9 cellular contexts compared by ENCODE assay signal in genomic region chr10:97701438-97702064, GRCh38. TPM values are rescaled to one million over a fixed set of nuclear protein-coding genes. Genes with fewer than 3 reads are reported as not detected.
DNase-seq lines count a peak whose midpoint lies in the region; ATAC-seq and TF ChIP-seq lines count a peak whose summit lies in the region.
"Had no signal": no experiment of that assay in that cellular context is flagged by ENCODE, and none has a peak within 500 bp of the region (broad histone marks: within the 10 kb centered on the region; RNA-seq: fewer than 3 reads in every experiment).

No MANE protein-coding gene starts in this region.

- H3K4me3 Mint-ChIP-seq in CD14-positive monocyte = no peak overlapping the region
- no peak overlapping the region for H3K4me3 Mint-ChIP-seq in activated naive CD8-positive, alpha-beta T cell treated with anti-CD3 and anti-CD28 coated beads, Interleukin-2, amount 50 U/mL, for 24 hours

- H3K4me1 Mint-ChIP-seq in CD14-positive monocyte = peaks cover 7% of the 10 kb centered on the region
- H3K4me1 Mint-ChIP-seq in activated naive CD8-positive, alpha-beta T cell treated with anti-CD3 and anti-CD28 coated beads, Interleukin-2, amount 50 U/mL, for 24 hours = no peaks in the 10 kb centered on the region

- peak; percentile 71 for ATAC-seq in GM18517 (IDR thresholded peaks at IDR 0.05; ENCODE audit: unreplicated experiment)
- ATAC-seq in activated naive CD8-positive, alpha-beta T cell treated with anti-CD3 and anti-CD28 coated beads, Interleukin-2, amount 50 U/mL, for 24 hours = peak; percentile 82
- no peak for ATAC-seq in GM18861 (IDR thresholded peaks at IDR 0.05; ENCODE audit: unreplicated experiment)

- H3K4me3 ChIP-seq in cardiac muscle cell (no peak overlapping the region), prostate gland (no peak overlapping the region)
- H3K4me3 ChIP-seq: SJSA1 had no signal

- 37% methylated on average over 11 of the region's 11 CpGs for WGBS in prostate gland

- H3K27ac ChIP-seq in cardiac muscle cell (no peak overlapping the region), prostate gland (no peak overlapping the region)
- H3K27ac ChIP-seq: SJSA1 had no signal

- H3K27ac Mint-ChIP-seq in CD14-positive monocyte = peak overlapping the region in 1 of 7 donors; percentile 35
- no peak overlapping the region for H3K27ac Mint-ChIP-seq in activated naive CD8-positive, alpha-beta T cell treated with anti-CD3 and anti-CD28 coated beads, Interleukin-2, amount 50 U/mL, for 24 hours

- TF ChIP-seq CTCF in CD14-positive monocyte (IDR thresholded peaks at IDR 0.05) (peak; percentile 91), cardiac muscle cell (IDR thresholded peaks at IDR 0.05; ENCODE audit: low read depth, low read length) (peak; percentile 94), prostate gland (IDR thresholded peaks at IDR 0.05) (peak; percentile 43 to 86 (median 65))

- H3K36me3 Mint-ChIP-seq in CD14-positive monocyte = no peaks in the 10 kb centered on the region
- H3K36me3 Mint-ChIP-seq in activated naive CD8-positive, alpha-beta T cell treated with anti-CD3 and anti-CD28 coated beads, Interleukin-2, amount 50 U/mL, for 24 hours (ENCODE audit: low read depth) = no peaks in the 10 kb centered on the region

- peaks cover 1 to 10% (median 9%) of the 10 kb centered on the region in 3 donors for H3K27me3 Mint-ChIP-seq in CD14-positive monocyte (ENCODE audit: low read depth in 3 of 3)
- H3K27me3 Mint-ChIP-seq in activated naive CD8-positive, alpha-beta T cell treated with anti-CD3 and anti-CD28 coated beads, Interleukin-2, amount 50 U/mL, for 24 hours = peaks cover 5% of the 10 kb centered on the region

- no peak for DNase-seq in CD14-positive monocyte (ENCODE audit: low spot score)
- DNase-seq in HPDE6-E6E7 (ENCODE audit: extremely low spot score) = peak; percentile 72
- peak; percentile 29 for DNase-seq in OCI-M2 (lab: John Stamatoyannopoulos, UW; ENCODE audit: unreplicated experiment)
- peak; percentile 41 for DNase-seq in activated naive CD8-positive, alpha-beta T cell treated with anti-CD3 and anti-CD28 coated beads, Interleukin-2, amount 50 U/mL, for 24 hours
- peak; percentile 80 to 84 for DNase-seq in cardiac muscle cell (ENCODE audit: low read depth in 1 of 2, low spot score in 1 of 2)
- DNase-seq in prostate gland (ENCODE audit: low spot score) = peak; percentile 51

- no peaks in the 10 kb centered on the region for H3K9me3 Mint-ChIP-seq in CD14-positive monocyte
- no peaks in the 10 kb centered on the region for H3K9me3 Mint-ChIP-seq in activated naive CD8-positive, alpha-beta T cell treated with anti-CD3 and anti-CD28 coated beads, Interleukin-2, amount 50 U/mL, for 24 hours

- intact Hi-C loops in CD14-positive monocyte (cut with micrococcal nuclease) (no loop called here), prostate gland (cut with DNase I) (no loop called here)

- H3K27me3 ChIP-seq in cardiac muscle cell (no peaks in the 10 kb centered on the region), prostate gland (replicated peaks; ENCODE audit: insufficient read depth) (no peaks in the 10 kb centered on the region)
- H3K27me3 ChIP-seq: SJSA1 had no signal

- H3K36me3 ChIP-seq in cardiac muscle cell (no peaks in the 10 kb centered on the region), prostate gland (no peaks in the 10 kb centered on the region)
- H3K36me3 ChIP-seq: SJSA1 had no signal

- H3K4me1 ChIP-seq in cardiac muscle cell (ENCODE audit: low read depth) (no peaks in the 10 kb centered on the region), prostate gland (replicated peaks) (no peaks in the 10 kb centered on the region)
- H3K4me1 ChIP-seq: SJSA1 had no signal

- TF ChIP-seq POLR2A in prostate gland (IDR thresholded peaks at IDR 0.05) = no peak

- no peaks in the 10 kb centered on the region for H3K9me3 ChIP-seq in cardiac muscle cell (ENCODE audit: low read depth)
- H3K9me3 ChIP-seq in prostate gland = no peaks in the 10 kb centered on the region
- H3K9me3 ChIP-seq: SJSA1 had no signal

RNA-seq across cellular contexts. Expression of gene MARVELD1, which starts 12.0 kb away (rescaled TPM):
- polyA plus RNA-seq in CD14-positive monocyte (1 to 10 TPM; 3.7 to 9.2 TPM), cardiac muscle cell (41.7 and 55.5 TPM in 2 replicates)
- total RNA-seq in cardiac muscle cell (35.2 and 38.3 TPM in 2 replicates), prostate gland (10 to 100 TPM; 32.8 to 35.3 TPM)

RNA-seq across cellular contexts. Expression of gene AVPI1, which starts 14.5 kb away (rescaled TPM):
- polyA plus RNA-seq in CD14-positive monocyte = 1 to 10 TPM; 2.0 to 2.9 TPM
- 8.7 and 19.0 TPM in 2 replicates for total RNA-seq in cardiac muscle cell
- 12.9 and 15.8 TPM in 2 replicates for polyA plus RNA-seq in cardiac muscle cell
- total RNA-seq in prostate gland = 10 to 100 TPM; 17.0 to 28.6 TPM

RNA-seq across cellular contexts. Expression of gene ZFYVE27, which starts 35.4 kb away (rescaled TPM):
- polyA plus RNA-seq in CD14-positive monocyte (1 to 10 TPM; 6.2 to 9.7 TPM), cardiac muscle cell (50.7 and 52.8 TPM in 2 replicates)
- total RNA-seq in cardiac muscle cell (39.1 and 59.8 TPM in 2 replicates), prostate gland (10 to 100 TPM; 15.3 to 41.4 TPM)
